ENCODE assay signal across 8 cellular contexts in genomic region chr7:1065263-1066260, GRCh38. TPM values are rescaled to one million over a fixed set of nuclear protein-coding genes. Genes with fewer than 3 reads are reported as not detected.
DNase-seq lines count a peak whose midpoint lies in the region; ATAC-seq and TF ChIP-seq lines count a peak whose summit lies in the region.

No MANE protein-coding gene starts in this region.

- H3K4me1 ChIP-seq in iPS DF 6.9 (ENCODE audit: control insufficient read depth, insufficient read depth, low read length), result peaks cover 5% of the 10 kb centered on the region; the same call in 1 of the 2 replicates
- peaks cover 12 to 48% (median 35%) of the 10 kb centered on the region in 6 donors for H3K4me1 ChIP-seq in spleen

- intact Hi-C loops in spleen (cut with DNase I; ENCODE audit: low total_unique reads), result loop anchor here (2.0 kb wide), 1 partner anchor 73 kb away; no protein-coding TSS in a partner anchor

- H3K4me3 ChIP-seq in astrocyte of the spinal cord (ENCODE audit: low read depth, low read length), result no peak overlapping the region
- H3K4me3 ChIP-seq in iPS DF 6.9 (ENCODE audit: low read length), result no peak overlapping the region
- H3K4me3 ChIP-seq in spleen, result peak overlapping the region in 4 of 8 donors; percentile 26 to 59 (median 28)

- DNase-seq in DMS 273 treated with DMSO at 0.1 percent for 48 hours (lab: John Stamatoyannopoulos, UW) (peak; percentile 57), NAMALWA (ENCODE audit: low spot score) (peak; percentile 87), UCSD-AML1 (lab: John Stamatoyannopoulos, UW; ENCODE audit: unreplicated experiment) (peak; percentile 71), astrocyte of the spinal cord (ENCODE audit: low read depth, low spot score) (peak; percentile 67), iPS DF 6.9 (ENCODE audit: low read depth, low spot score) (peak; percentile 54), spleen (peak; percentile 93), NCI-H526 treated with DMSO at 0.1 percent for 48 hours (lab: John Stamatoyannopoulos, UW) (no peak)

- ATAC-seq in GM21737 (IDR thresholded peaks at IDR 0.05; ENCODE audit: unreplicated experiment), result peak; percentile 47

- in situ Hi-C loops in astrocyte of the spinal cord (cut with HindIII; ENCODE audit: low sequenced_read_pairs), result no loop called here

- no peaks in the 10 kb centered on the region for H3K9me3 ChIP-seq in iPS DF 6.9 (ENCODE audit: control insufficient read depth, insufficient read depth, low read length)
- H3K9me3 ChIP-seq in spleen, result no peaks in the 10 kb centered on the region

- TF ChIP-seq CTCF in astrocyte of the spinal cord (IDR thresholded peaks at IDR 0.05; ENCODE audit: low read depth, low read length), result peak; percentile 89
- peak; percentile 80 to 96 (median 95) for TF ChIP-seq CTCF in spleen (IDR thresholded peaks at IDR 0.05 in 8 of 11, conservative IDR thresholded peaks at IDR 0.05 in 3 of 11)

- WGBS in iPS DF 6.9 (ENCODE audit: insufficient coverage, insufficient read length), result no CpG with 5 or more reads among the region's 61 CpGs
- WGBS in spleen, 5 donors, result 23 to 28% (median 26%) methylated on average over 40 to 61 of the region's 61 CpGs

- H3K27me3 ChIP-seq in iPS DF 6.9 (ENCODE audit: control insufficient read depth, insufficient read depth, low read length) (no peaks in the 10 kb centered on the region), spleen (replicated peaks in 1 of 7) (peaks cover 0 to 37% (median 0%) of the 10 kb centered on the region in 7 donors)

- TF ChIP-seq POLR2A in spleen (IDR thresholded peaks at IDR 0.05), result no peak

- H3K36me3 ChIP-seq in iPS DF 6.9 (ENCODE audit: control insufficient read depth, insufficient read depth, low read length) (no peaks in the 10 kb centered on the region), spleen (no peaks in the 10 kb centered on the region)

- no peak overlapping the region for H3K27ac ChIP-seq in iPS DF 6.9 (ENCODE audit: low read length)
- no peak overlapping the region for H3K27ac ChIP-seq in spleen

RNA-seq across cellular contexts. Expression of gene GPR146, which starts 21.2 kb away (rescaled TPM):
- 10 to 100 TPM in 5 of 7 donors, 1 to 10 TPM in 2; 7.1 to 19.2 (median 13.3) TPM for total RNA-seq in spleen
- polyA plus RNA-seq in spleen, result 1 to 10 TPM; 3.9 to 7.3 (median 5.0) TPM

RNA-seq across cellular contexts. Expression of gene GPER1, which starts 22.4 kb away (rescaled TPM):
- total RNA-seq in spleen, result 10 to 100 TPM in 1 of 7 donors, 1 to 10 TPM in 6; 3.0 to 14.2 (median 6.1) TPM
- polyA plus RNA-seq in spleen, result 1 to 10 TPM; 3.7 to 6.4 (median 3.9) TPM
